In the genomic region with DNA sequence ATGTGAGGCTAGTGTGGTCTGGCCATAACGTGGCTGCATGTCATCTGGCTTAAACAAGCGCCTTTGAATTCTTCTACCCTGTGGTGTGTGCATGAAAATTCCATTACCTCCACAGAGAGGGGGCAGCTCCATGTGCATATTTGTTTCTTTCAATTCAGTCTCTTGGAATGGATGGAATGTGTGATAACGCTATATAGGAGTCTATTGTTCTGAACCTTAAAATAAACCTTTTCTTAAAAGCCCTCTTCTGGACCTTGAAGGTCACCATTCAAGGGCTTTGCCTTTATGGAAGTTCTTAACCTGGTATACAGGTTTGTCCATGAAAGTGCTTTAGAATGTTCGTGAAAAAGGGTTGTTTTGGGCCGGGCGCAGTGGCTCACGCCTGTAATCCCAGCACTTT, we compare ENCODE assay signal across 17 cellular contexts.
DNase-seq lines count a peak whose midpoint lies in the region; ATAC-seq and TF ChIP-seq lines count a peak whose summit lies in the region.
"Had no signal": no experiment of that assay in that cellular context is flagged by ENCODE, and none has a peak within 500 bp of the region (broad histone marks: within the 10 kb centered on the region; RNA-seq: fewer than 3 reads in every experiment).

No MANE protein-coding gene starts in this region.

- H3F3A ChIP-seq in PC-9 (ENCODE audit: insufficient read depth, low read depth) = peaks cover 39% of the 10 kb centered on the region

- TF ChIP-seq CTCF in PC-9 (conservative IDR thresholded peaks at IDR 0.05) = no peak
- TF ChIP-seq CTCF in fibroblast of pulmonary artery (IDR thresholded peaks at IDR 0.05; ENCODE audit: low read length, missing control alignments) = no peak

- H3K9me2 ChIP-seq in PC-9 (ENCODE audit: insufficient read depth) = no peaks in the 10 kb centered on the region

- peaks cover 8% of the 10 kb centered on the region for H3K9me3 ChIP-seq in PC-9 (ENCODE audit: insufficient read depth, low read depth)
- H3K9me3 ChIP-seq: right atrium auricular region had no signal

- H4K20me1 ChIP-seq in PC-9 (ENCODE audit: insufficient read depth) = no peaks in the 10 kb centered on the region

- no peaks in the 10 kb centered on the region for H3K27me3 ChIP-seq in PC-9 (ENCODE audit: insufficient read depth, low read depth)
- H3K27me3 ChIP-seq: right atrium auricular region had no signal

- intact Hi-C loops in PC-9 (cut with micrococcal nuclease; ENCODE audit: unreplicated experiment) = loop anchor here (1.0 to 10.0 kb wide), 2 partner anchors 17 to 508 kb away; no protein-coding TSS in a partner anchor

- H3K36me3 ChIP-seq in PC-9 (ENCODE audit: low read depth) = 0 out of 2 replicates have a peak, but pooled peaks cover 4% of the 10 kb centered on the region
- H3K36me3 ChIP-seq: right atrium auricular region had no signal

- no TSS peak for BruUV-seq in PC-9 (replicated peaks; lab: Mats Ljungman, UMichigan)

- CTCF ChIA-PET in PC-9 (lab: Charles Lee) = no interaction called here

- POLR2A ChIA-PET in PC-9 (lab: Charles Lee; ENCODE audit: unreplicated experiment) = no interaction called here

- peak overlapping the region; percentile 33; the same call in 1 of the 2 replicates for H3K4me3 ChIP-seq in PC-9
- no peak overlapping the region for H3K4me3 ChIP-seq in fibroblast of pulmonary artery (replicated peaks; ENCODE audit: low read depth, low read length)
- H3K4me3 ChIP-seq: right atrium auricular region had no signal

- ATAC-seq in HG02798 (IDR thresholded peaks at IDR 0.05; ENCODE audit: poor library complexity, unreplicated experiment) (no peak), HG02840 (IDR thresholded peaks at IDR 0.05; ENCODE audit: low FRiP score, unreplicated experiment) (no peak), GM18517 (IDR thresholded peaks at IDR 0.05; ENCODE audit: unreplicated experiment) (no peak)
- ATAC-seq: activated naive CD8-positive, alpha-beta T cell treated with anti-CD3 and anti-CD28 coated beads, Interleukin-2, amount 50 U/mL, for 24 hours; T-cell had no signal

- peak; percentile 43 for DNase-seq in GM03348 (ENCODE audit: low spot score)
- DNase-seq in PC-9 = peak; percentile 52 to 94
- peak; percentile 66 for DNase-seq in fibroblast of pulmonary artery (ENCODE audit: low read depth)
- peak; percentile 60 for DNase-seq in renal cortical epithelial cell (ENCODE audit: low read depth)
- DNase-seq in NCI-H187 (lab: John Stamatoyannopoulos, UW) = no peak
- DNase-seq: activated CD4-positive, CD25-positive, alpha-beta regulatory T cell treated with anti-CD3 and anti-CD28 coated beads, Interleukin-2, amount 50 U/mL, for 72 hours; activated naive CD8-positive, alpha-beta T cell treated with anti-CD3 and anti-CD28 coated beads, Interleukin-2, amount 50 U/mL, for 24 hours; activated T-cell treated with anti-CD3 and anti-CD28 coated beads for 4 hours; foreskin melanocyte; NCI-H1417 treated with DMSO at 0.1 percent for 48 hours; NCI-H510A; stimulated activated naive CD4-positive, alpha-beta T cell treated with Interleukin-2 at 50 U/mL for 16 hours; T-cell had no signal

- peak overlapping the region; percentile 98 for H3K27ac ChIP-seq in PC-9
- H3K27ac ChIP-seq: right atrium auricular region had no signal

- H3K4me2 ChIP-seq in PC-9 = peak overlapping the region; percentile 78

- H3K79me2 ChIP-seq in PC-9 (ENCODE audit: low read depth) = no peaks in the 10 kb centered on the region

- 0 out of 2 replicates have a peak overlapping the region, but pooled peaks have one; percentile 11 for H2AFZ ChIP-seq in PC-9

- peaks cover 57% of the 10 kb centered on the region for H3K4me1 ChIP-seq in PC-9 (replicated peaks; ENCODE audit: insufficient read depth)

Comparison
In these comparisons a context has a peak if more than half of its experiments do, and no peak if none do; other contexts are left out.
1. DNase-seq: peak in GM03348 (single experiment), PC-9 (2 of 2), fibroblast of pulmonary artery (single experiment) and renal cortical epithelial cell (single experiment); none in NCI-H187 (0 of 2).